Comparison of ENCODE assay signal across 10 cellular contexts in genomic region chr5:100852988-100853449, GRCh38. TPM values are rescaled to one million over a fixed set of nuclear protein-coding genes. Genes with fewer than 3 reads are reported as not detected.
DNase-seq lines count a peak whose midpoint lies in the region; ATAC-seq and TF ChIP-seq lines count a peak whose summit lies in the region.
"Had no signal": no experiment of that assay in that cellular context is flagged by ENCODE, and none has a peak within 500 bp of the region (broad histone marks: within the 10 kb centered on the region; RNA-seq: fewer than 3 reads in every experiment).

No MANE protein-coding gene starts in this region.

- TF ChIP-seq CTCF in psoas muscle (IDR thresholded peaks at IDR 0.05) (no peak), dorsolateral prefrontal cortex (IDR thresholded peaks at IDR 0.05 in 54 of 56, conservative IDR thresholded peaks at IDR 0.05 in 2 of 56; ENCODE audit: low read depth in 1 of 56, partially characterized antibody in 56 of 56) (no peak)

- H3K27me3 ChIP-seq in psoas muscle (ENCODE audit: insufficient read depth in 3 of 3, low read length in 2 of 3) (no peaks in the 10 kb centered on the region), dorsolateral prefrontal cortex (no peaks in the 10 kb centered on the region)
- H3K27me3 ChIP-seq: heart right ventricle had no signal

- DNase-seq in dedifferentiated amniotic fluid mesenchymal stem cell (ENCODE audit: extremely low spot score) (no peak), psoas muscle (no peak), dorsolateral prefrontal cortex (no peak)
- no peak for DNase-seq in effector CD4-positive, alpha-beta T cell
- DNase-seq: activated CD4-positive, alpha-beta T cell treated with anti-CD3 and anti-CD28 coated beads, Interleukin-2, amount 50 U/mL, for 48 hours; heart right ventricle had no signal

- no peak overlapping the region for H3K27ac ChIP-seq in psoas muscle
- H3K27ac ChIP-seq in dorsolateral prefrontal cortex: no peak overlapping the region

- peak; percentile 91 for ATAC-seq in GM18499 (IDR thresholded peaks at IDR 0.05; ENCODE audit: insufficient read depth, unreplicated experiment)
- peak; percentile 97 for ATAC-seq in GM21526 (IDR thresholded peaks at IDR 0.05; ENCODE audit: low FRiP score, unreplicated experiment)
- ATAC-seq in HG03565 (IDR thresholded peaks at IDR 0.05; ENCODE audit: unreplicated experiment): peak; percentile 93
- ATAC-seq in esophagus mucosa: peak; percentile 41
- ATAC-seq in psoas muscle: no peak

- no peaks in the 10 kb centered on the region for H3K36me3 ChIP-seq in psoas muscle (ENCODE audit: insufficient read depth in 1 of 2, low read depth in 1 of 2)

- WGBS in psoas muscle, 3 donors: 80 to 81% (median 81%) methylated on average over 3 of the region's 3 CpGs

- H3K4me3 ChIP-seq in psoas muscle (no peak overlapping the region), dorsolateral prefrontal cortex (no peak overlapping the region)
- H3K4me3 ChIP-seq: heart right ventricle had no signal

- no peaks in the 10 kb centered on the region for H3K4me1 ChIP-seq in psoas muscle

- no peaks in the 10 kb centered on the region for H3K9me3 ChIP-seq in psoas muscle
- H3K9me3 ChIP-seq: heart right ventricle had no signal

- intact Hi-C loops in psoas muscle (cut with DNase I): no loop called here
- intact Hi-C loops in dorsolateral prefrontal cortex (cut with DNase I): no loop called here

RNA-seq across cellular contexts. Expression of gene ST8SIA4, which starts 50.1 kb away (rescaled TPM):
- total RNA-seq in esophagus mucosa (1.4 TPM), psoas muscle (1 to 10 TPM in 3 of 4 donors, under 1 TPM in 1; 0.77 to 2.5 (median 1.9) TPM), dorsolateral prefrontal cortex (10 to 100 TPM in 25 of 120 experiments, 1 to 10 TPM in 95; 2.7 to 16.8 (median 7.9) TPM)
- polyA plus RNA-seq in psoas muscle: under 1 TPM; 0.27 to 0.52 (median 0.29) TPM

Comparison
In these comparisons a context has a peak if more than half of its experiments do, and no peak if none do; other contexts are left out.
1. ATAC-seq: peak in GM18499 (single experiment), GM21526 (single experiment), HG03565 (single experiment) and esophagus mucosa (single experiment); none in psoas muscle (0 of 4).